In the genomic region with DNA sequence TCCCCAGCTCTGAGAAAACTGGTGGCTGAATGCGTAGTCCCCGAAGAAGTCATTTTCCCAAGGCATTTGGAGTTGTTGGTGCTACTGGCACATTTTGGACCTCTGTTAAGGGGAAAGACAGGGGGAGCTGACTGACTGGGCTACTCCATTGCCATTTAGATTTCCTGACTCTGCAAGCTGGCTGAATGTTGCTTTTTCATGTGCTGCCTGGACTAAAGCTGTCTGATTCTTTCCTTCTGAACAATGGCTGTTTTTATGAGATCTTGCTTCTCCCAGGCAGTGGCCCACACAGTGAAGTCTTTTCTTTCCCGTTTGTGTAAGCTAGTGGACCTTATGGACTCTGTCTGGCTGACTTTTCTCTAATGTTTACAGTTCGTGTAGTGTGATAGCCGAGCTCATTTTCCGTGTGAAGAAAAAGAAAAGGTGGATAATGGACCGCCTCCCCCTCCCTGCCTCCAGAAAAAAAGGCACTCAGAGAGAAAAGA, we compare ENCODE assay signal across 12 cellular contexts. TPM values are rescaled to one million over a fixed set of nuclear protein-coding genes. Genes with fewer than 3 reads are reported as not detected.
DNase-seq lines count a peak whose midpoint lies in the region; ATAC-seq and TF ChIP-seq lines count a peak whose summit lies in the region.
"Had no signal": no experiment of that assay in that cellular context is flagged by ENCODE, and none has a peak within 500 bp of the region (broad histone marks: within the 10 kb centered on the region; RNA-seq: fewer than 3 reads in every experiment).

No MANE protein-coding gene starts in this region.

- TF ChIP-seq CTCF in nephron (IDR thresholded peaks at IDR 0.05; ENCODE audit: unreplicated experiment in 3 of 3), result no peak
- peak in 1 of 6 experiments; percentile 7 for TF ChIP-seq CTCF in upper lobe of left lung (IDR thresholded peaks at IDR 0.05)

- H3K27me3 ChIP-seq in upper lobe of left lung, result no peaks in the 10 kb centered on the region

- TF ChIP-seq POLR2A in upper lobe of left lung (IDR thresholded peaks at IDR 0.05), result no peak

- TF ChIP-seq EP300 in upper lobe of left lung (IDR thresholded peaks at IDR 0.05), result no peak

- H3K9me3 Mint-ChIP-seq in nephron, result no peaks in the 10 kb centered on the region
- H3K9me3 Mint-ChIP-seq: activated naive CD4-positive, alpha-beta T cell treated with anti-CD3 and anti-CD28 coated beads, Interleukin-2, amount 50 U/mL, for 72 hours; stimulated activated naive CD8-positive, alpha-beta T cell treated with anti-CD3 and anti-CD28 coated beads, Interleukin-15, amount 100 ng/mL, for 72 hours had no signal

- H3K4me3 ChIP-seq in upper lobe of left lung, result no peak overlapping the region

- H3K4me1 ChIP-seq in upper lobe of left lung, result peaks cover 27 to 44% (median 29%) of the 10 kb centered on the region in 4 donors

- peak overlapping the region; percentile 94 to 97 (median 94) for H3K27ac Mint-ChIP-seq in nephron
- H3K27ac Mint-ChIP-seq: stimulated activated naive CD8-positive, alpha-beta T cell treated with anti-CD3 and anti-CD28 coated beads, Interleukin-15, amount 100 ng/mL, for 72 hours had no signal

- no peaks in the 10 kb centered on the region for H3K36me3 ChIP-seq in upper lobe of left lung

- H3K27ac ChIP-seq in upper lobe of left lung, result peak overlapping the region; percentile 55 to 81 (median 77)
- H3K27ac ChIP-seq: 22Rv1 had no signal

- no peak for ATAC-seq in upper lobe of left lung (ENCODE audit: low FRiP score in 2 of 2)
- ATAC-seq: activated naive CD4-positive, alpha-beta T cell treated with anti-CD3 and anti-CD28 coated beads, Interleukin-2, amount 50 U/mL, for 72 hours; stimulated activated naive CD8-positive, alpha-beta T cell treated with anti-CD3 and anti-CD28 coated beads, Interleukin-15, amount 100 ng/mL, for 72 hours had no signal

- H3K4me1 Mint-ChIP-seq in nephron, result peaks cover 58% of the 10 kb centered on the region

- no peaks in the 10 kb centered on the region for H3K27me3 Mint-ChIP-seq in nephron (ENCODE audit: low read depth)
- H3K27me3 Mint-ChIP-seq: stimulated activated naive CD8-positive, alpha-beta T cell treated with anti-CD3 and anti-CD28 coated beads, Interleukin-15, amount 100 ng/mL, for 72 hours had no signal

- DNase-seq in DMS153 (lab: John Stamatoyannopoulos, UW), result peak; percentile 7
- no peak for DNase-seq in DMS153 treated with DMSO at 0.1 percent for 48 hours (lab: John Stamatoyannopoulos, UW; ENCODE audit: unreplicated experiment)
- DNase-seq in globus pallidus (ENCODE audit: low spot score), result peak; percentile 95
- DNase-seq in upper lobe of left lung, result no peak
- no peak for DNase-seq in Kasumi-1 (lab: John Stamatoyannopoulos, UW)
- no peak for DNase-seq in GDM1 (lab: John Stamatoyannopoulos, UW)
- DNase-seq in NCI-H1048 (lab: John Stamatoyannopoulos, UW), result no peak
- DNase-seq: NCI-H1105; stimulated activated naive CD8-positive, alpha-beta T cell treated with anti-CD3 and anti-CD28 coated beads, Interleukin-15, amount 100 ng/mL, for 72 hours had no signal

- H3K9me3 ChIP-seq in upper lobe of left lung, result no peaks in the 10 kb centered on the region

- no peaks in the 10 kb centered on the region for H3K36me3 Mint-ChIP-seq in nephron (ENCODE audit: low read depth)
- H3K36me3 Mint-ChIP-seq: activated naive CD4-positive, alpha-beta T cell treated with anti-CD3 and anti-CD28 coated beads, Interleukin-2, amount 50 U/mL, for 72 hours had no signal

- 45 to 53% methylated on average over 7 of the region's 7 CpGs for WGBS in upper lobe of left lung, 2 donors

- peak overlapping the region; percentile 7 to 11 (median 10) for H3K4me3 Mint-ChIP-seq in nephron
- H3K4me3 Mint-ChIP-seq: stimulated activated naive CD8-positive, alpha-beta T cell treated with anti-CD3 and anti-CD28 coated beads, Interleukin-15, amount 100 ng/mL, for 72 hours had no signal

RNA-seq across cellular contexts. Expression of gene TRAK1, which starts 38.2 kb away (rescaled TPM):
- total RNA-seq in upper lobe of left lung, result 100 to 1,000 TPM in 1 of 6 donors, 10 to 100 TPM in 5; 46.7 to 107 (median 74.7) TPM

Comparison
In these comparisons a context has a peak if more than half of its experiments do, and no peak if none do; other contexts are left out.
1. DNase-seq: peak in DMS153 (single experiment) and globus pallidus (single experiment); none in DMS153 treated with DMSO at 0.1 percent for 48 hours (single experiment), upper lobe of left lung (0 of 2), Kasumi-1 (0 of 2), GDM1 (single experiment) and NCI-H1048 (single experiment).